In genomic region chr15:65829150-65829764, GRCh38 we compare ENCODE assay signal across 1 cellular context.
TF ChIP-seq lines count a peak whose summit lies in the region.

No MANE protein-coding gene starts in this region.

TF ChIP-seq in H1, 55 proteins besides CTCF, POLR2A, EP300 and RAD21:
- no peak for TF ChIP-seq PHF8 (conservative IDR thresholded peaks at IDR 0.05; ENCODE audit: low read depth, low read length)
- no peak for TF ChIP-seq ASH2L (IDR thresholded peaks at IDR 0.05; ENCODE audit: low read length)
- no peak for TF ChIP-seq POU5F1 (IDR thresholded peaks at IDR 0.05; ENCODE audit: low read depth, low read length)
- TF ChIP-seq TEAD4 (IDR thresholded peaks at IDR 0.05; ENCODE audit: low read depth, low read length), result no peak
